Comparison of ENCODE assay signal across 26 cellular contexts in the genomic region with DNA sequence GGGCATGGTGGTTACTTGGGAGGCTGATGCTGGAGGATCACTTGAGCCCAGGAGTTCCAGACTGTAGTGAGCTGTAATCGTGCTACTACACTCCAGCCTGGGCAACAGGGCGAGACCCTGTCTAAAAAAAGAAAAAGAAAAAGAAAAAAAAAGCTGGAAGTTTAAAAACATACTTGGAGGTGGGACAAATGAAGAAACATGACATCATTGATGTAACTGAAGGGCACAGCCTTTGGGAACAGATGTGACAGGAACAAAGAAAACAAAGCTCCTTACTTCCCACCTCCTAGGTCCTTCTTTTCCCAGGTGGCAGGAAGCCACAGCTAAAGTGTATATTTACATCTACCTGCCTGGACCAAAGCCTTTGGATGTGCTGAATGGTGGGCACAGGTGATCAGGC.
"Had no signal": no experiment of that assay in that cellular context is flagged by ENCODE, and none has a peak within 500 bp of the region (broad histone marks: within the 10 kb centered on the region; RNA-seq: fewer than 3 reads in every experiment).

No MANE protein-coding gene starts in this region.

- DNase-seq: activated CD4-positive, alpha-beta T cell treated with anti-CD3 and anti-CD28 coated beads for 4 hours; activated CD8-positive, alpha-beta memory T cell treated with anti-CD3 and anti-CD28 coated beads, Interleukin-2, amount 50 U/mL, for 4 hours; activated CD8-positive, alpha-beta T cell treated with anti-CD3 and anti-CD28 coated beads for 36 hours; activated effector memory CD4-positive, alpha-beta T cell treated with Interleukin-2 at 50 U/mL for 16 hours; activated naive CD4-positive, alpha-beta T cell; activated T-cell treated with anti-CD3 and anti-CD28 coated beads, Interleukin-2, amount 50 U/mL, for 1 hour; brain microvascular endothelial cell; cerebellar nuclear complex; MG63; MV-4-11; NCI-H1092 treated with DMSO at 0.1 percent for 48 hours; NCI-H1417 treated with DMSO at 0.1 percent for 48 hours; NCI-H1694; NCI-H2029; NCI-H2107; NCI-H446; NCI-H524; NCI-H774; NK-92 treated with Interleukin-12 subunit alpha and Interleukin-12 subunit beta, amount 100 ng/mL, for 24 hours; SHP77 had no signal

- H3K27me3 ChIP-seq: brain microvascular endothelial cell, cardiac muscle cell, MG63, SJSA1 had no signal

- H3K9me3 Mint-ChIP-seq: activated CD8-positive, alpha-beta T cell treated with anti-CD3 and anti-CD28 coated beads for 36 hours; activated naive CD4-positive, alpha-beta T cell treated with anti-CD3 and anti-CD28 coated beads, Interleukin-2, amount 50 U/mL, for 24 hours; activated T-helper 1 cell treated with anti-CD3 and anti-CD28 coated beads, Interleukin-12 subunit alpha, Interleukin-12 subunit beta, Interleukin-2, Interleukin-4 antibody, amounts not matched to agents 30 ng/mL and 10 ng/mL and 1 ng/mL, durations not matched to agents 14 hours and 24 hours and 36 hours; T-helper 1 cell treated with Interleukin-12 subunit alpha and Interleukin-12 subunit beta and Interleukin-4 antibody, amounts not matched to agents 30 μg/mL and 1 μg/mL, for 36 hours had no signal

- H3K4me3 ChIP-seq: cardiac muscle cell, MG63, SJSA1 had no signal

- H3K9me3 ChIP-seq: MG63 had no signal

- H3K27ac ChIP-seq: brain microvascular endothelial cell, cardiac muscle cell, SJSA1 had no signal

- H3K27ac Mint-ChIP-seq: activated CD8-positive, alpha-beta T cell treated with anti-CD3 and anti-CD28 coated beads for 36 hours; activated naive CD4-positive, alpha-beta T cell treated with anti-CD3 and anti-CD28 coated beads, Interleukin-2, amount 50 U/mL, for 24 hours; T-helper 1 cell treated with Interleukin-12 subunit alpha and Interleukin-12 subunit beta and Interleukin-4 antibody, amounts not matched to agents 30 μg/mL and 1 μg/mL, for 36 hours had no signal

- ATAC-seq: activated CD4-positive, CD25-positive, alpha-beta regulatory T cell treated with anti-CD3 and anti-CD28 coated beads, Interleukin-2, amount 50 U/mL, for 24 hours; activated CD8-positive, alpha-beta T cell treated with anti-CD3 and anti-CD28 coated beads for 36 hours had no signal

- H3K36me3 Mint-ChIP-seq: activated naive CD4-positive, alpha-beta T cell treated with anti-CD3 and anti-CD28 coated beads, Interleukin-2, amount 50 U/mL, for 24 hours had no signal

- H3K4me3 Mint-ChIP-seq: activated CD8-positive, alpha-beta T cell treated with anti-CD3 and anti-CD28 coated beads for 36 hours; activated naive CD4-positive, alpha-beta T cell treated with anti-CD3 and anti-CD28 coated beads, Interleukin-2, amount 50 U/mL, for 24 hours; T-helper 1 cell treated with Interleukin-12 subunit alpha and Interleukin-12 subunit beta and Interleukin-4 antibody, amounts not matched to agents 30 μg/mL and 1 μg/mL, for 36 hours had no signal

- H3K27me3 Mint-ChIP-seq: activated CD8-positive, alpha-beta T cell treated with anti-CD3 and anti-CD28 coated beads for 36 hours; activated naive CD4-positive, alpha-beta T cell treated with anti-CD3 and anti-CD28 coated beads, Interleukin-2, amount 50 U/mL, for 24 hours had no signal

- H3K36me3 ChIP-seq: brain microvascular endothelial cell, cardiac muscle cell, MG63, SJSA1 had no signal
